In genomic region chr5:177593511-177593910, GRCh38 we compare ENCODE assay signal across 10 cellular contexts. TPM values are rescaled to one million over a fixed set of nuclear protein-coding genes. Genes with fewer than 3 reads are reported as not detected.
DNase-seq lines count a peak whose midpoint lies in the region; TF ChIP-seq lines count a peak whose summit lies in the region.
"Had no signal": no experiment of that assay in that cellular context is flagged by ENCODE, and none has a peak within 500 bp of the region (broad histone marks: within the 10 kb centered on the region; RNA-seq: fewer than 3 reads in every experiment).

No MANE protein-coding gene starts in this region.

- peaks cover 25% of the 10 kb centered on the region for H3K79me2 ChIP-seq in Loucy (ENCODE audit: insufficient read depth, low read length)
- peaks cover 26% of the 10 kb centered on the region for H3K79me2 ChIP-seq in mammary epithelial cell (ENCODE audit: insufficient read depth, low read length)
- H3K79me2 ChIP-seq in neural cell (replicated peaks; ENCODE audit: insufficient read depth, low read length), result peaks cover 11% of the 10 kb centered on the region

- WGBS in mammary epithelial cell (ENCODE audit: low coverage, missing lambda C conversion rate), result 97% methylated on average over 3 of the region's 3 CpGs

- no TSS peak for BruUV-seq in mammary epithelial cell (replicated peaks; lab: Mats Ljungman, UMichigan)

- no peak overlapping the region for H3K9ac ChIP-seq in Loucy (ENCODE audit: low read depth, low read length, poor library complexity, severe bottlenecking)
- no peak overlapping the region for H3K9ac ChIP-seq in mammary epithelial cell (ENCODE audit: insufficient read depth, low read length)
- no peak overlapping the region for H3K9ac ChIP-seq in neural cell (ENCODE audit: low read length)

- peaks cover 31% of the 10 kb centered on the region for H3K36me3 ChIP-seq in CD8-positive, alpha-beta memory T cell (ENCODE audit: insufficient read depth, low read length)
- H3K36me3 ChIP-seq in Loucy (ENCODE audit: insufficient read depth, low read length) (no peaks in the 10 kb centered on the region; the same call in 1 of the 2 replicates), mammary epithelial cell (ENCODE audit: insufficient read depth, low read length) (peaks cover 25% of the 10 kb centered on the region), neural cell (ENCODE audit: insufficient read depth, low read length) (peaks cover 8% of the 10 kb centered on the region)

- H3F3A ChIP-seq in Loucy (ENCODE audit: low read depth), result no peaks in the 10 kb centered on the region
- H3F3A ChIP-seq in neural cell (ENCODE audit: insufficient read depth, low read length, poor library complexity, severe bottlenecking), result no peaks in the 10 kb centered on the region

- no peak overlapping the region for H2AFZ ChIP-seq in Loucy (ENCODE audit: low read length)
- no peak overlapping the region for H2AFZ ChIP-seq in mammary epithelial cell (ENCODE audit: low read depth, low read length)
- H2AFZ ChIP-seq in neural cell (ENCODE audit: low read depth, low read length), result no peak overlapping the region

- H3K27me3 Mint-ChIP-seq in CD8-positive, alpha-beta memory T cell, result peaks cover 4 to 19% of the 10 kb centered on the region in 2 donors

- CTCF ChIA-PET in CD8-positive, alpha-beta memory T cell (lab: Charles Lee), result interaction anchor here (1.3 kb wide), 1 partner anchor 14 kb away, joined by 5 read pairs; no protein-coding TSS in a partner anchor
- CTCF ChIA-PET in mammary epithelial cell (lab: Charles Lee; ENCODE audit: low non-redundant PET), result no interaction called here

- dilution Hi-C loops in mammary epithelial cell (cut with HindIII; ENCODE audit: low sequenced_read_pairs), result loop anchor here (5.0 to 10.0 kb wide), 2 partner anchors 81 to 109 kb away; no protein-coding TSS in a partner anchor

- POLR2A ChIA-PET in CD8-positive, alpha-beta memory T cell (lab: Charles Lee), result interaction anchor here (0.7 kb wide), 1 partner anchor 21 kb away, joined by 9 read pairs; no protein-coding TSS in a partner anchor

- H3K4me3 ChIP-seq in CD8-positive, alpha-beta memory T cell (ENCODE audit: low read length), result no peak overlapping the region
- peak overlapping the region; percentile 86 for H3K4me3 ChIP-seq in Loucy (ENCODE audit: low read length, poor library complexity, severe bottlenecking)
- peak overlapping the region in 1 of 3 experiments; percentile 98 for H3K4me3 ChIP-seq in mammary epithelial cell (replicated peaks in 1 of 3; ENCODE audit: insufficient read depth in 1 of 3, low read depth in 2 of 3, low read length in 3 of 3)
- peak overlapping the region; percentile 79 for H3K4me3 ChIP-seq in neural cell (ENCODE audit: low read length)

- peaks cover 5 to 47% (median 8%) of the 10 kb centered on the region in 3 donors for H3K36me3 Mint-ChIP-seq in CD8-positive, alpha-beta memory T cell

- H3K9me2 ChIP-seq in Loucy (replicated peaks; ENCODE audit: low read depth, low read length), result no peaks in the 10 kb centered on the region
- H3K9me2 ChIP-seq in neural cell (ENCODE audit: insufficient read depth, low read length), result no peaks in the 10 kb centered on the region

- H3K4me2 ChIP-seq in Loucy (ENCODE audit: low read depth, low read length, poor library complexity, severe bottlenecking) (peak overlapping the region; percentile 74), mammary epithelial cell (ENCODE audit: insufficient read depth, low read depth, low read length) (peak overlapping the region; percentile 90), neural cell (ENCODE audit: low read length) (no peak overlapping the region)

- intact Hi-C loops in mammary epithelial cell (cut with micrococcal nuclease), result loop anchor here (2.0 to 5.0 kb wide), 5 partner anchors 33 to 191 kb away; partner anchors contain the start of genes DDX41, PDLIM7 and PFN3

- no peak overlapping the region for H3K27ac ChIP-seq in CD8-positive, alpha-beta memory T cell (ENCODE audit: low read depth, low read length)
- H3K27ac ChIP-seq in mammary epithelial cell (ENCODE audit: insufficient read depth, low read depth, low read length) (no peak overlapping the region), neural cell (ENCODE audit: low read length) (no peak overlapping the region)
- H3K27ac ChIP-seq: adrenal gland had no signal

- peaks cover 3% of the 10 kb centered on the region for H3K27me3 ChIP-seq in CD8-positive, alpha-beta memory T cell (ENCODE audit: insufficient read depth, low read length, poor library complexity, severe bottlenecking)
- H3K27me3 ChIP-seq in Loucy (ENCODE audit: insufficient read depth, low read length, poor library complexity, severe bottlenecking), result no peaks in the 10 kb centered on the region
- no peaks in the 10 kb centered on the region for H3K27me3 ChIP-seq in mammary epithelial cell (ENCODE audit: insufficient read depth, low read length)
- H3K27me3 ChIP-seq in neural cell (ENCODE audit: insufficient read depth, low read depth, low read length), result peaks cover 18% of the 10 kb centered on the region
- H3K27me3 ChIP-seq: adrenal gland had no signal

- in situ Hi-C loops in mammary epithelial cell (cut with MboI; ENCODE audit: low sequenced_read_pairs in 2 of 2), result no loop called here

- H3K9me3 Mint-ChIP-seq in CD8-positive, alpha-beta memory T cell, result no peaks in the 10 kb centered on the region

- peaks cover 25% of the 10 kb centered on the region for H3K4me1 ChIP-seq in CD8-positive, alpha-beta memory T cell (ENCODE audit: insufficient read depth, low read length)
- H3K4me1 ChIP-seq in Loucy (ENCODE audit: insufficient read depth, low read length, poor library complexity, severe bottlenecking) (peaks cover 12% of the 10 kb centered on the region), mammary epithelial cell (ENCODE audit: insufficient read depth, low read length) (peaks cover 6% of the 10 kb centered on the region)

- TF ChIP-seq CTCF in Loucy (conservative IDR thresholded peaks at IDR 0.05; ENCODE audit: low read length) (no peak), mammary epithelial cell (conservative IDR thresholded peaks at IDR 0.05 in 1 of 2, IDR thresholded peaks at IDR 0.05 in 1 of 2; ENCODE audit: extremely low read depth in 1 of 2, insufficient read depth in 1 of 2, low read depth in 1 of 2, low read length in 2 of 2) (no peak), neural cell (IDR thresholded peaks at IDR 0.05; ENCODE audit: poor library complexity, severe bottlenecking) (no peak)

- peaks cover 12% of the 10 kb centered on the region for H4K20me1 ChIP-seq in Loucy (ENCODE audit: insufficient read depth, low read length, poor library complexity, severe bottlenecking)
- no peaks in the 10 kb centered on the region for H4K20me1 ChIP-seq in mammary epithelial cell (ENCODE audit: insufficient read depth, low read length)
- H4K20me1 ChIP-seq in neural cell (ENCODE audit: insufficient read depth), result no peaks in the 10 kb centered on the region

- peak overlapping the region; percentile 56 to 99 (median 95) for H3K4me3 Mint-ChIP-seq in CD8-positive, alpha-beta memory T cell

- TF ChIP-seq EP300 in neural cell (conservative IDR thresholded peaks at IDR 0.05; ENCODE audit: poor library complexity, severe bottlenecking), result no peak

- TF ChIP-seq RAD21 in neural cell (conservative IDR thresholded peaks at IDR 0.05), result no peak

- H3K4me1 Mint-ChIP-seq in CD8-positive, alpha-beta memory T cell, result peaks cover 22 to 36% (median 29%) of the 10 kb centered on the region in 3 donors

- peak overlapping the region in 3 of 8 donors; percentile 6 to 91 (median 39) for H3K27ac Mint-ChIP-seq in CD8-positive, alpha-beta memory T cell

- no peaks in the 10 kb centered on the region for H3K9me3 ChIP-seq in CD8-positive, alpha-beta memory T cell (ENCODE audit: low read length)
- H3K9me3 ChIP-seq in Loucy (ENCODE audit: insufficient read depth, low read depth, low read length), result no peaks in the 10 kb centered on the region
- H3K9me3 ChIP-seq in mammary epithelial cell (replicated peaks; ENCODE audit: insufficient read depth, low read length), result no peaks in the 10 kb centered on the region
- H3K9me3 ChIP-seq in neural cell (ENCODE audit: low read length), result no peaks in the 10 kb centered on the region
- H3K9me3 ChIP-seq: adrenal gland had no signal

- no peak for DNase-seq in CD8-positive, alpha-beta memory T cell
- DNase-seq in mammary epithelial cell (no peak), kidney glomerular epithelial cell (lab: John Stamatoyannopoulos, UW) (no peak), NCI-H345 treated with DMSO at 0.1 percent for 48 hours (lab: John Stamatoyannopoulos, UW; ENCODE audit: unreplicated experiment) (no peak), NCI-H1105 (lab: John Stamatoyannopoulos, UW) (no peak), NCI-H2081 treated with DMSO at 0.1 percent for 48 hours (lab: John Stamatoyannopoulos, UW) (no peak)
- DNase-seq: adrenal gland, SW 1271 had no signal

TF ChIP-seq in neural cell, 6 proteins besides CTCF, POLR2A, EP300 and RAD21 (continues in another document):
- TF ChIP-seq SMC3 (conservative IDR thresholded peaks at IDR 0.05; ENCODE audit: poor library complexity), result no peak

RNA-seq across cellular contexts. Expression of gene TMED9, which starts 1.5 kb away (rescaled TPM):
- total RNA-seq in CD8-positive, alpha-beta memory T cell, result 100 to 1,000 TPM; 138 to 142 TPM
- 140 TPM for polyA plus RNA-seq in CD8-positive, alpha-beta memory T cell
- total RNA-seq in mammary epithelial cell, result 100 to 1,000 TPM; 139 to 275 TPM
- polyA plus RNA-seq in mammary epithelial cell (333 TPM), neural cell (53.8 and 59.1 TPM in 2 replicates)
- polyA minus RNA-seq in mammary epithelial cell (141 TPM), neural cell (37.0 TPM in 2 replicates)

RNA-seq across cellular contexts. Expression of gene B4GALT7, which starts 6.4 kb away (rescaled TPM):
- total RNA-seq in CD8-positive, alpha-beta memory T cell, result 10 to 100 TPM; 20.2 to 24.4 TPM
- 17.7 TPM for polyA plus RNA-seq in CD8-positive, alpha-beta memory T cell
- 10 to 100 TPM; 33.1 to 38.8 TPM for total RNA-seq in mammary epithelial cell
- 27.9 TPM for polyA plus RNA-seq in mammary epithelial cell
- 9.5 TPM for polyA minus RNA-seq in mammary epithelial cell
- polyA plus RNA-seq in neural cell, result 60.2 and 66.1 TPM in 2 replicates
- polyA minus RNA-seq in neural cell, result 27.7 and 30.4 TPM in 2 replicates

RNA-seq across cellular contexts. Expression of gene FAM193B, which starts 39.1 kb away (rescaled TPM):
- 10 to 100 TPM; 72.9 to 76.6 TPM for total RNA-seq in CD8-positive, alpha-beta memory T cell
- polyA plus RNA-seq in CD8-positive, alpha-beta memory T cell, result 8.5 TPM
- 10 to 100 TPM; 30.7 to 63.3 TPM for total RNA-seq in mammary epithelial cell
- polyA plus RNA-seq in mammary epithelial cell, result 24.7 TPM
- 13.0 TPM for polyA minus RNA-seq in mammary epithelial cell
- polyA plus RNA-seq in neural cell, result 79.2 and 97.3 TPM in 2 replicates
- 45.8 and 51.6 TPM in 2 replicates for polyA minus RNA-seq in neural cell
